1 cellular context compared by ENCODE assay signal in genomic region chr2:85243101-85244072, GRCh38.
TF ChIP-seq lines count a peak whose summit lies in the region.

No MANE protein-coding gene starts in this region.

TF ChIP-seq in HepG2, 621 proteins besides CTCF, POLR2A, EP300 and RAD21 (continued from another document):
- 0 out of 2 replicates have a peak, but pooled peaks have one; percentile 69 for TF ChIP-seq ZNF318 (CRISPR knock-in tag; IDR thresholded peaks at IDR 0.05)
- TF ChIP-seq KMT2A (CRISPR knock-in tag; IDR thresholded peaks at IDR 0.05) = no peak
- TF ChIP-seq PLSCR1 (CRISPR knock-in tag; IDR thresholded peaks at IDR 0.05; ENCODE audit: borderline replicate concordance) = no peak
- no peak for TF ChIP-seq NR0B2 (CRISPR knock-in tag; IDR thresholded peaks at IDR 0.05)
- TF ChIP-seq ZKSCAN8 (CRISPR knock-in tag; IDR thresholded peaks at IDR 0.05; ENCODE audit: borderline replicate concordance) = no peak
- TF ChIP-seq ELK4 (CRISPR knock-in tag; IDR thresholded peaks at IDR 0.05; ENCODE audit: borderline replicate concordance) = no peak
- no peak for TF ChIP-seq ZNF225 (CRISPR knock-in tag; IDR thresholded peaks at IDR 0.05)
- no peak for TF ChIP-seq SMAD1 (CRISPR knock-in tag; IDR thresholded peaks at IDR 0.05; ENCODE audit: borderline replicate concordance, low read depth)
- TF ChIP-seq CREB1 (IDR thresholded peaks at IDR 0.05) = no peak
- no peak for TF ChIP-seq CREB1 (CRISPR knock-in tag; IDR thresholded peaks at IDR 0.05)
- no peak for TF ChIP-seq IKZF4 (CRISPR knock-in tag; IDR thresholded peaks at IDR 0.05; ENCODE audit: borderline replicate concordance, low read depth, not compliant biosample characterization)
- no peak for TF ChIP-seq KDM5B (CRISPR knock-in tag; IDR thresholded peaks at IDR 0.05; ENCODE audit: borderline replicate concordance)
- no peak for TF ChIP-seq BHLHE40 (IDR thresholded peaks at IDR 0.05; ENCODE audit: low read length)
- TF ChIP-seq CHCHD3 (CRISPR knock-in tag; IDR thresholded peaks at IDR 0.05) = no peak
- TF ChIP-seq ARNT2 (CRISPR knock-in tag; IDR thresholded peaks at IDR 0.05; ENCODE audit: low read depth) = no peak
- TF ChIP-seq HNRNPL (IDR thresholded peaks at IDR 0.05; ENCODE audit: low read depth, low read length) = no peak
- no peak for TF ChIP-seq NR1H2 (CRISPR knock-in tag; IDR thresholded peaks at IDR 0.05; ENCODE audit: borderline replicate concordance, low read depth)
- TF ChIP-seq JARID2 (CRISPR knock-in tag; IDR thresholded peaks at IDR 0.05; ENCODE audit: insufficient replicate concordance) = no peak
- no peak for TF ChIP-seq ZNF674 (CRISPR knock-in tag; IDR thresholded peaks at IDR 0.05; ENCODE audit: low read depth)
- 0 out of 2 replicates have a peak, but pooled peaks have one; percentile 20 for TF ChIP-seq FOXC1 (CRISPR knock-in tag; IDR thresholded peaks at IDR 0.05; ENCODE audit: borderline replicate concordance)
- no peak for TF ChIP-seq CBX1 (IDR thresholded peaks at IDR 0.05; ENCODE audit: low read depth)
- no peak for TF ChIP-seq HNRNPK (IDR thresholded peaks at IDR 0.05; ENCODE audit: low read depth, low read length, poor library complexity, severe bottlenecking)
- TF ChIP-seq YY1 (IDR thresholded peaks at IDR 0.05; ENCODE audit: insufficient read depth, insufficient replicate concordance, low read depth, low read length) = peak; percentile 33
- TF ChIP-seq NFYC (CRISPR knock-in tag; IDR thresholded peaks at IDR 0.05) = no peak
- TF ChIP-seq GLI4 (CRISPR knock-in tag; IDR thresholded peaks at IDR 0.05; ENCODE audit: borderline replicate concordance) = no peak
- 0 out of 2 replicates have a peak, but pooled peaks have one; percentile 23 for TF ChIP-seq GABPB1 (CRISPR knock-in tag; IDR thresholded peaks at IDR 0.05)
- no peak for TF ChIP-seq ATF3 (CRISPR knock-in tag; IDR thresholded peaks at IDR 0.05)
- no peak for TF ChIP-seq TEAD3 (CRISPR knock-in tag; optimal IDR thresholded peaks at IDR 0.05; ENCODE audit: borderline replicate concordance)
- TF ChIP-seq PHF21A (CRISPR knock-in tag; IDR thresholded peaks at IDR 0.05) = no peak
- no peak for TF ChIP-seq SP4 (CRISPR knock-in tag; IDR thresholded peaks at IDR 0.05)
- TF ChIP-seq MLX (CRISPR knock-in tag; IDR thresholded peaks at IDR 0.05) = no peak
- TF ChIP-seq ZNF12 (CRISPR knock-in tag; IDR thresholded peaks at IDR 0.05) = no peak
- TF ChIP-seq SYNCRIP (IDR thresholded peaks at IDR 0.05; ENCODE audit: insufficient read depth, low read depth, low read length) = no peak
